In genomic region chr9:16627967-16628366, GRCh38 we compare ENCODE assay signal across 12 cellular contexts.
DNase-seq lines count a peak whose midpoint lies in the region; ATAC-seq and TF ChIP-seq lines count a peak whose summit lies in the region.
"Had no signal": no experiment of that assay in that cellular context is flagged by ENCODE, and none has a peak within 500 bp of the region (broad histone marks: within the 10 kb centered on the region; RNA-seq: fewer than 3 reads in every experiment).

No MANE protein-coding gene starts in this region.

- ATAC-seq in lower lobe of right lung (peak; percentile 45 to 66), aorta (ENCODE audit: low FRiP score) (peak; percentile 68)

- H3K27me3 ChIP-seq in lower lobe of right lung (ENCODE audit: low read depth) (no peaks in the 10 kb centered on the region), aorta (ENCODE audit: control insufficient read depth in 1 of 2, insufficient read depth in 2 of 2, low read length in 1 of 2) (no peaks in the 10 kb centered on the region)
- no peaks in the 10 kb centered on the region for H3K27me3 ChIP-seq in CD8-positive, alpha-beta memory T cell (ENCODE audit: insufficient read depth, low read length, poor library complexity, severe bottlenecking)
- H3K27me3 ChIP-seq: tibial nerve had no signal

- no peaks in the 10 kb centered on the region for H3K36me3 ChIP-seq in lower lobe of right lung
- H3K36me3 ChIP-seq in aorta (ENCODE audit: control insufficient read depth in 1 of 2, insufficient read depth in 2 of 2, low read length in 1 of 2): no peaks in the 10 kb centered on the region
- H3K36me3 ChIP-seq in CD8-positive, alpha-beta memory T cell (ENCODE audit: insufficient read depth, low read length): no peaks in the 10 kb centered on the region
- H3K36me3 ChIP-seq: tibial nerve had no signal

- no peaks in the 10 kb centered on the region for H3K27me3 Mint-ChIP-seq in CD8-positive, alpha-beta memory T cell

- peak; percentile 34 for DNase-seq in NCI-H748 (lab: John Stamatoyannopoulos, UW; ENCODE audit: unreplicated experiment)
- DNase-seq in NCI-H748 treated with DMSO at 0.1 percent for 48 hours (lab: John Stamatoyannopoulos, UW): no peak
- peak; percentile 97 for DNase-seq in astrocyte of the spinal cord (ENCODE audit: low read depth, low spot score)
- no peak for DNase-seq in lower lobe of right lung
- DNase-seq in aorta: peak in 1 of 2 donors; percentile 60
- no peak for DNase-seq in NCI-H146 (lab: John Stamatoyannopoulos, UW)
- no peak for DNase-seq in inferior parietal cortex (ENCODE audit: extremely low spot score)
- DNase-seq in CD8-positive, alpha-beta memory T cell: no peak
- DNase-seq: AML-193, OCI-M1, small intestine had no signal

- no peak overlapping the region for H3K4me3 Mint-ChIP-seq in CD8-positive, alpha-beta memory T cell

- H3K27ac ChIP-seq in lower lobe of right lung (no peak overlapping the region), aorta (ENCODE audit: low read depth in 1 of 2, low read length in 2 of 2) (no peak overlapping the region)
- H3K27ac ChIP-seq in CD8-positive, alpha-beta memory T cell (ENCODE audit: low read depth, low read length): no peak overlapping the region

- H3K9me3 ChIP-seq in lower lobe of right lung: no peaks in the 10 kb centered on the region
- no peaks in the 10 kb centered on the region for H3K9me3 ChIP-seq in aorta (ENCODE audit: control insufficient read depth, low read length)
- H3K9me3 ChIP-seq in CD8-positive, alpha-beta memory T cell (ENCODE audit: low read length): no peaks in the 10 kb centered on the region
- H3K9me3 ChIP-seq: tibial nerve had no signal

- POLR2A ChIA-PET in CD8-positive, alpha-beta memory T cell (lab: Charles Lee): interaction anchor here (0.6 kb wide), 1 partner anchor 164 kb away, joined by 3 read pairs; no protein-coding TSS in a partner anchor

- TF ChIP-seq CTCF in astrocyte of the spinal cord (IDR thresholded peaks at IDR 0.05; ENCODE audit: low read depth, low read length) (no peak), lower lobe of right lung (IDR thresholded peaks at IDR 0.05) (no peak)

- intact Hi-C loops in lower lobe of right lung (cut with DNase I) (no loop called here), aorta (cut with DNase I) (loop anchor here in 1 of 2 donors (10.0 kb wide), 2 partner anchors 77 to 433 kb away; no protein-coding TSS in a partner anchor)

- no peaks in the 10 kb centered on the region for H3K36me3 Mint-ChIP-seq in CD8-positive, alpha-beta memory T cell

- in situ Hi-C loops in astrocyte of the spinal cord (cut with HindIII; ENCODE audit: low sequenced_read_pairs): no loop called here

- H3K4me1 Mint-ChIP-seq in CD8-positive, alpha-beta memory T cell: no peaks in the 10 kb centered on the region

- H3K27ac Mint-ChIP-seq in CD8-positive, alpha-beta memory T cell: no peak overlapping the region

- peaks cover 21% of the 10 kb centered on the region for H3K4me1 ChIP-seq in lower lobe of right lung
- peaks cover 0 to 2% of the 10 kb centered on the region in 2 donors for H3K4me1 ChIP-seq in aorta (ENCODE audit: control insufficient read depth in 1 of 2, insufficient read depth in 2 of 2, low read length in 2 of 2)
- no peaks in the 10 kb centered on the region for H3K4me1 ChIP-seq in CD8-positive, alpha-beta memory T cell (ENCODE audit: insufficient read depth, low read length)

- CTCF ChIA-PET in CD8-positive, alpha-beta memory T cell (lab: Charles Lee): no interaction called here

- peaks cover 4 to 30% (median 7%) of the 10 kb centered on the region in 5 donors for H3K9me3 Mint-ChIP-seq in CD8-positive, alpha-beta memory T cell

- H3K4me3 ChIP-seq in astrocyte of the spinal cord (ENCODE audit: low read depth, low read length): no peak overlapping the region
- no peak overlapping the region for H3K4me3 ChIP-seq in lower lobe of right lung
- H3K4me3 ChIP-seq in aorta (ENCODE audit: low read length in 2 of 2): no peak overlapping the region
- H3K4me3 ChIP-seq in CD8-positive, alpha-beta memory T cell (ENCODE audit: low read length): no peak overlapping the region
- H3K4me3 ChIP-seq: tibial nerve had no signal

- 41 to 57% methylated on average over 6 of the region's 6 CpGs for WGBS in aorta, 2 donors

Comparison
In these comparisons a context has a peak if more than half of its experiments do, and no peak if none do; other contexts are left out.
1. DNase-seq: peak in NCI-H748 (single experiment) and astrocyte of the spinal cord (single experiment); none in NCI-H748 treated with DMSO at 0.1 percent for 48 hours (single experiment), lower lobe of right lung (single experiment), NCI-H146 (single experiment), inferior parietal cortex (single experiment) and CD8-positive, alpha-beta memory T cell (0 of 5).